Comparison of ENCODE assay signal across 26 cellular contexts in genomic region chr17:27454089-27454488, GRCh38. TPM values are rescaled to one million over a fixed set of nuclear protein-coding genes. Genes with fewer than 3 reads are reported as not detected.
DNase-seq lines count a peak whose midpoint lies in the region; ATAC-seq, FAIRE-seq and TF ChIP-seq lines count a peak whose summit lies in the region.
"Had no signal": no experiment of that assay in that cellular context is flagged by ENCODE, and none has a peak within 500 bp of the region (broad histone marks: within the 10 kb centered on the region; RNA-seq: fewer than 3 reads in every experiment).

No MANE protein-coding gene starts in this region.

- peaks cover 16% of the 10 kb centered on the region for H3K4me1 Mint-ChIP-seq in CD4-positive, alpha-beta T cell (ENCODE audit: low read depth)
- peaks cover 15% of the 10 kb centered on the region for H3K4me1 Mint-ChIP-seq in activated T-helper 17 cell treated with anti-CD3 and anti-CD28 coated beads, Interleukin-2, amount 50 U/mL, for 72 hours
- peaks cover 27% of the 10 kb centered on the region for H3K4me1 Mint-ChIP-seq in neural progenitor cell

- H3K9me3 Mint-ChIP-seq in CD4-positive, alpha-beta T cell = no peaks in the 10 kb centered on the region
- H3K9me3 Mint-ChIP-seq in activated T-helper 17 cell treated with anti-CD3 and anti-CD28 coated beads, Interleukin-2, amount 50 U/mL, for 72 hours = no peaks in the 10 kb centered on the region
- no peaks in the 10 kb centered on the region for H3K9me3 Mint-ChIP-seq in neural progenitor cell

- no peaks in the 10 kb centered on the region for H3K9me2 ChIP-seq in SK-N-SH

- H3K4me3 ChIP-seq in SK-N-SH (ENCODE audit: low read depth in 2 of 2, low read length in 1 of 2) (no peak overlapping the region), neural progenitor cell (no peak overlapping the region)

- H3K36me3 ChIP-seq in SK-N-SH (replicated peaks in 1 of 2; ENCODE audit: control insufficient read depth in 1 of 2, insufficient read depth in 2 of 2, low read length in 1 of 2) (no peaks in the 10 kb centered on the region), neural progenitor cell (no peaks in the 10 kb centered on the region)

- H2AFZ ChIP-seq in SK-N-SH (ENCODE audit: low read depth) = no peak overlapping the region
- H2AFZ ChIP-seq in neural progenitor cell (replicated peaks) = no peak overlapping the region

- DNase-seq in SK-N-SH (no peak), neural progenitor cell (ENCODE audit: low spot score) (no peak), SW 1271 (lab: John Stamatoyannopoulos, UW) (no peak), D721Med (ENCODE audit: insufficient read length, low spot score) (no peak), omental fat pad (ENCODE audit: low spot score) (no peak)
- DNase-seq in CD4-positive, alpha-beta T cell = no peak
- DNase-seq: ACHN, C1 segment of cervical spinal cord, DMS53, GDM1, KBM-7, MM.1S, NCI-H1048, NCI-H1417 treated with DMSO at 0.1 percent for 48 hours, NCI-H187, NCI-H446, NCI-H526 treated with DMSO at 0.1 percent for 48 hours, OCI-M1, Right ventricle myocardium superior had no signal

- no peaks in the 10 kb centered on the region for H3K36me3 Mint-ChIP-seq in CD4-positive, alpha-beta T cell (ENCODE audit: low read depth)
- H3K36me3 Mint-ChIP-seq in activated T-helper 17 cell treated with anti-CD3 and anti-CD28 coated beads, Interleukin-2, amount 50 U/mL, for 72 hours (ENCODE audit: low read depth) = peaks cover 10% of the 10 kb centered on the region
- no peaks in the 10 kb centered on the region for H3K36me3 Mint-ChIP-seq in neural progenitor cell

- peak overlapping the region; percentile 67 for H3K4me3 Mint-ChIP-seq in CD4-positive, alpha-beta T cell
- peak overlapping the region; percentile 4 for H3K4me3 Mint-ChIP-seq in activated T-helper 17 cell treated with anti-CD3 and anti-CD28 coated beads, Interleukin-2, amount 50 U/mL, for 72 hours
- peak overlapping the region; percentile 30 for H3K4me3 Mint-ChIP-seq in neural progenitor cell

- no peak for TF ChIP-seq EP300 in SK-N-SH (IDR thresholded peaks at IDR 0.05; ENCODE audit: borderline replicate concordance in 1 of 2, low read depth in 1 of 2, low read length in 1 of 2)

- CTCF ChIA-PET in SK-N-SH (lab: Yijun Ruan, JAX) = interaction anchor here (1.5 to 10.9 kb wide), 6 partner anchors 11 to 198 kb away, joined by 3 to 222 read pairs (median 6); no protein-coding TSS in a partner anchor
- CTCF ChIA-PET in CD4-positive, alpha-beta T cell (lab: Charles Lee) = no interaction called here

- H3K27me3 ChIP-seq in SK-N-SH (ENCODE audit: insufficient read depth) (no peaks in the 10 kb centered on the region), neural progenitor cell (peaks cover 6% of the 10 kb centered on the region)
- no peaks in the 10 kb centered on the region for H3K27me3 ChIP-seq in CD4-positive, alpha-beta T cell (ENCODE audit: control insufficient read depth, insufficient read depth, low read length)

- H3K79me2 ChIP-seq in SK-N-SH (ENCODE audit: insufficient read depth) (peaks cover 2% of the 10 kb centered on the region; the same call in 1 of the 2 replicates), neural progenitor cell (ENCODE audit: low read depth) (peaks cover 21% of the 10 kb centered on the region)

- H3K4me1 ChIP-seq in SK-N-SH (ENCODE audit: control insufficient read depth in 1 of 2, insufficient read depth in 2 of 2, low read depth in 1 of 2, low read length in 1 of 2) (peaks cover 8 to 25% of the 10 kb centered on the region in 2 experiments), neural progenitor cell (peaks cover 20% of the 10 kb centered on the region)

- H3K27ac Mint-ChIP-seq in CD4-positive, alpha-beta T cell = no peak overlapping the region
- H3K27ac Mint-ChIP-seq in activated T-helper 17 cell treated with anti-CD3 and anti-CD28 coated beads, Interleukin-2, amount 50 U/mL, for 72 hours = no peak overlapping the region
- no peak overlapping the region for H3K27ac Mint-ChIP-seq in neural progenitor cell

- no peak overlapping the region for H3K4me2 ChIP-seq in SK-N-SH
- H3K4me2 ChIP-seq in neural progenitor cell = no peak overlapping the region

- intact Hi-C loops in CD4-positive, alpha-beta T cell (cut with DNase I, micrococcal nuclease) = loop anchor here (2.0 to 10.0 kb wide), 5 partner anchors 71 to 441 kb away; partner anchors contain the start of gene LYRM9 (in 1 of the 2)

- H3K9me3 ChIP-seq in SK-N-SH = no peaks in the 10 kb centered on the region
- no peaks in the 10 kb centered on the region for H3K9me3 ChIP-seq in CD4-positive, alpha-beta T cell (ENCODE audit: control insufficient read depth, low read length)
- H3K9me3 ChIP-seq in neural progenitor cell (ENCODE audit: low read depth) = no peaks in the 10 kb centered on the region

- WGBS in SK-N-SH (ENCODE audit: low lambda C conversion rate) = 83% methylated on average over 4 of the region's 4 CpGs

- TF ChIP-seq RAD21 in SK-N-SH (IDR thresholded peaks at IDR 0.05; ENCODE audit: low read length) = no peak

- ATAC-seq in SK-N-SH treated with all-trans-retinoic acid at 6 μM for 48 hours = no peak
- no peak for ATAC-seq in CD4-positive, alpha-beta T cell (ENCODE audit: poor library complexity)
- ATAC-seq in activated T-helper 17 cell treated with anti-CD3 and anti-CD28 coated beads, Interleukin-2, amount 50 U/mL, for 72 hours (replicated peaks) = no peak
- no peak for ATAC-seq in omental fat pad (ENCODE audit: low FRiP score)
- ATAC-seq: HepG2 had no signal

- H3K27ac ChIP-seq in SK-N-SH (ENCODE audit: low read depth in 2 of 2, low read length in 1 of 2) (no peak overlapping the region), neural progenitor cell (no peak overlapping the region)
- H3K27ac ChIP-seq in CD4-positive, alpha-beta T cell (ENCODE audit: low read depth, low read length) = no peak overlapping the region
- H3K27ac ChIP-seq: 22Rv1, HL-60 had no signal

- H3K9ac ChIP-seq in SK-N-SH (no peak overlapping the region), neural progenitor cell (no peak overlapping the region)

- FAIRE-seq in D721Med (lab: Jason Lieb, UNC) = no peak
- FAIRE-seq: GM19239, H54, HepG2 had no signal

- H3K27me3 Mint-ChIP-seq in CD4-positive, alpha-beta T cell = no peaks in the 10 kb centered on the region
- H3K27me3 Mint-ChIP-seq in activated T-helper 17 cell treated with anti-CD3 and anti-CD28 coated beads, Interleukin-2, amount 50 U/mL, for 72 hours = no peaks in the 10 kb centered on the region
- peaks cover 15% of the 10 kb centered on the region for H3K27me3 Mint-ChIP-seq in neural progenitor cell (ENCODE audit: insufficient read depth, low read depth)

- POLR2A ChIA-PET in SK-N-SH (lab: Yijun Ruan, JAX) = interaction anchor here (0.9 kb wide), 1 partner anchor 48 kb away, joined by 3 read pairs; no protein-coding TSS in a partner anchor
- POLR2A ChIA-PET in CD4-positive, alpha-beta T cell (lab: Charles Lee) = interaction anchor here (2.9 kb wide), 1 partner anchor 14 kb away, joined by 21 read pairs; no protein-coding TSS in a partner anchor

- H4K20me1 ChIP-seq in SK-N-SH (ENCODE audit: insufficient read depth) (peaks cover 9% of the 10 kb centered on the region; the same call in 1 of the 2 replicates), neural progenitor cell (ENCODE audit: low read depth) (peaks cover 19% of the 10 kb centered on the region)

- peaks cover 6% of the 10 kb centered on the region for H3F3A ChIP-seq in SK-N-SH (replicated peaks; ENCODE audit: insufficient read depth)
- peaks cover 29% of the 10 kb centered on the region for H3F3A ChIP-seq in neural progenitor cell (ENCODE audit: low read depth)

- TF ChIP-seq CTCF in SK-N-SH (IDR thresholded peaks at IDR 0.05) (no peak), neural progenitor cell (IDR thresholded peaks at IDR 0.05) (no peak), D721Med (IDR thresholded peaks at IDR 0.05; ENCODE audit: insufficient read depth, missing control alignments) (no peak), omental fat pad (IDR thresholded peaks at IDR 0.05) (no peak)
- TF ChIP-seq CTCF in CD4-positive, alpha-beta T cell (IDR thresholded peaks at IDR 0.05) = no peak

TF ChIP-seq in SK-N-SH, 30 proteins besides CTCF, POLR2A, EP300 and RAD21 (continues in another document):
- no peak for TF ChIP-seq JUND (IDR thresholded peaks at IDR 0.05)

TF ChIP-seq in SK-N-SH treated with all-trans-retinoic acid at 6 μM for 48 hours, 23 proteins besides CTCF, POLR2A, EP300 and RAD21 (continues in another document):
- no peak for TF ChIP-seq SNAI2 (CRISPR knock-in tag; IDR thresholded peaks at IDR 0.05)
- no peak for TF ChIP-seq ZNF8 (CRISPR knock-in tag; IDR thresholded peaks at IDR 0.05)
- no peak for TF ChIP-seq CREB5 (CRISPR knock-in tag; IDR thresholded peaks at IDR 0.05; ENCODE audit: low read depth)
- no peak for TF ChIP-seq ESRRG (CRISPR knock-in tag; IDR thresholded peaks at IDR 0.05)
- no peak for TF ChIP-seq TCF4 (CRISPR knock-in tag; IDR thresholded peaks at IDR 0.05; ENCODE audit: borderline replicate concordance)
- TF ChIP-seq ZNF565 (CRISPR knock-in tag; conservative IDR thresholded peaks at IDR 0.05; ENCODE audit: low read depth) = no peak
- no peak for TF ChIP-seq OSR1 (CRISPR knock-in tag; IDR thresholded peaks at IDR 0.05)

RNA-seq across cellular contexts. Expression of gene KSR1, which starts 2.2 kb away (rescaled TPM):
- 7.5 and 7.9 TPM in 2 replicates for polyA plus RNA-seq in SK-N-SH (2012; rRNA removed)
- polyA plus RNA-seq in SK-N-SH (2012; cell fraction: cytosol; rRNA removed) = 3.9 and 5.3 TPM in 2 replicates
- 34.1 and 47.2 TPM in 2 replicates for polyA plus RNA-seq in SK-N-SH (2012; cell fraction: nucleus; rRNA removed)
- total RNA-seq in CD4-positive, alpha-beta T cell = 10 to 100 TPM; 19.4 to 25.3 TPM
- 10 to 100 TPM; 46.1 to 52.6 TPM for total RNA-seq in activated T-helper 17 cell treated with anti-CD3 and anti-CD28 coated beads, Interleukin-2, amount 50 U/mL, for 72 hours
- total RNA-seq in neural progenitor cell (ENCODE audit: low replicate concordance) (16.4 and 19.2 TPM in 2 replicates), omental fat pad (10 to 100 TPM; 25.8 to 42.3 (median 33.9) TPM)

Comparison
In these comparisons a context has a peak if more than half of its experiments do, and no peak if none do; other contexts are left out.
1. H3K4me3 Mint-ChIP-seq: peak in every context shown above with its lines; median percentile 67 in CD4-positive, alpha-beta T cell; 30 in neural progenitor cell; 4 in activated T-helper 17 cell treated with anti-CD3 and anti-CD28 coated beads, Interleukin-2, amount 50 U/mL, for 72 hours.